6 cellular contexts compared by ENCODE assay signal in genomic region chr19:39362682-39363657, GRCh38. TPM values are rescaled to one million over a fixed set of nuclear protein-coding genes. Genes with fewer than 3 reads are reported as not detected.
DNase-seq lines count a peak whose midpoint lies in the region; ATAC-seq and TF ChIP-seq lines count a peak whose summit lies in the region.

No MANE protein-coding gene starts in this region.

- H3K18ac ChIP-seq in trophoblast cell (ENCODE audit: low read length), result no peak overlapping the region

- H4K91ac ChIP-seq in trophoblast cell (ENCODE audit: low read depth, low read length), result no peak overlapping the region

- H3K9me3 ChIP-seq in colonic mucosa (no peaks in the 10 kb centered on the region), trophoblast cell (ENCODE audit: insufficient read depth, low read depth, low read length) (no peaks in the 10 kb centered on the region)

- H3K4me1 ChIP-seq in colonic mucosa (no peaks in the 10 kb centered on the region), trophoblast cell (ENCODE audit: control insufficient read depth in 1 of 2, insufficient read depth in 2 of 2, low read length in 2 of 2) (peaks cover 5 to 7% of the 10 kb centered on the region in 2 experiments)

- no peak overlapping the region for H3K23ac ChIP-seq in trophoblast cell (ENCODE audit: low read length)

- no peak overlapping the region for H2AFZ ChIP-seq in trophoblast cell (ENCODE audit: insufficient read depth, low read length, poor library complexity)

- H3K4me2 ChIP-seq in trophoblast cell (ENCODE audit: low read length), result no peak overlapping the region

- ATAC-seq in left colon (no peak), HG02623 (IDR thresholded peaks at IDR 0.05; ENCODE audit: unreplicated experiment) (no peak)

- intact Hi-C loops in colonic mucosa (cut with DNase I) (no loop called here), left colon (cut with DNase I, micrococcal nuclease) (no loop called here)

- H2BK5ac ChIP-seq in trophoblast cell (ENCODE audit: low read depth, low read length, poor library complexity), result no peak overlapping the region

- no peak overlapping the region for H3K14ac ChIP-seq in trophoblast cell (ENCODE audit: low read length)

- H3K9ac ChIP-seq in colonic mucosa (ENCODE audit: low read depth in 2 of 2, low read length in 2 of 2) (peak overlapping the region; percentile 12 to 24), trophoblast cell (ENCODE audit: low read length) (no peak overlapping the region)

- H3K27ac ChIP-seq in colonic mucosa (no peak overlapping the region), trophoblast cell (ENCODE audit: low read depth, low read length) (peak overlapping the region; percentile 13)

- H3K4ac ChIP-seq in trophoblast cell (ENCODE audit: low read depth, low read length), result no peak overlapping the region

- TF ChIP-seq CTCF in colonic mucosa (IDR thresholded peaks at IDR 0.05), result no peak

- DNase-seq in HCEC 1CT (peak; percentile 63), colonic mucosa (no peak), trophoblast cell (no peak), left colon (no peak), NCI-H2029 (lab: John Stamatoyannopoulos, UW) (no peak)

- H3K27me3 ChIP-seq in colonic mucosa (no peaks in the 10 kb centered on the region), trophoblast cell (ENCODE audit: insufficient read depth, low read length) (no peaks in the 10 kb centered on the region)

- no peak overlapping the region for H4K8ac ChIP-seq in trophoblast cell (ENCODE audit: low read depth, low read length)

- H2BK12ac ChIP-seq in trophoblast cell (ENCODE audit: low read length), result no peak overlapping the region

- no CpG with 5 or more reads among the region's 6 CpGs for WGBS in trophoblast cell (ENCODE audit: extremely low coverage, insufficient coverage, insufficient read length)

- no peaks in the 10 kb centered on the region for H3K79me2 ChIP-seq in trophoblast cell (ENCODE audit: control insufficient read depth, insufficient read depth, low read length, poor library complexity)

- H3K79me1 ChIP-seq in trophoblast cell (ENCODE audit: low read length), result no peaks in the 10 kb centered on the region

- H4K12ac ChIP-seq in trophoblast cell (ENCODE audit: low read depth, low read length), result no peak overlapping the region

- H3K4me3 ChIP-seq in colonic mucosa, result no peak overlapping the region
- H3K4me3 ChIP-seq in trophoblast cell (ENCODE audit: low read depth, low read length), result no peak overlapping the region

- H3K36me3 ChIP-seq in colonic mucosa (peaks cover 7% of the 10 kb centered on the region), trophoblast cell (ENCODE audit: control insufficient read depth in 1 of 2, insufficient read depth in 2 of 2, low read length in 2 of 2) (peaks cover 35 to 54% of the 10 kb centered on the region in 2 experiments)

- H2AK5ac ChIP-seq in trophoblast cell (ENCODE audit: low read length), result no peak overlapping the region

- no peak overlapping the region for H2BK120ac ChIP-seq in trophoblast cell (ENCODE audit: insufficient read depth, low read length, poor library complexity)

RNA-seq across cellular contexts. Expression of gene SAMD4B, which starts 20.7 kb away (rescaled TPM):
- 10 to 100 TPM; 63.9 to 73.7 TPM for total RNA-seq in colonic mucosa
- 161 and 162 TPM in 2 replicates for polyA plus RNA-seq in trophoblast cell (2013)
- total RNA-seq in left colon, result 10 to 100 TPM; 65.2 to 72.2 TPM

RNA-seq across cellular contexts. Expression of gene GMFG, which starts 27.1 kb away (rescaled TPM):
- total RNA-seq in colonic mucosa, result 10 to 100 TPM in 1 of 2 donors, 1 to 10 TPM in 1; 8.7 to 12.7 TPM
- 0.55 and 0.79 TPM in 2 replicates for polyA plus RNA-seq in trophoblast cell (2013)
- 10 to 100 TPM in 1 of 2 donors, 1 to 10 TPM in 1; 7.0 to 17.8 TPM for total RNA-seq in left colon

RNA-seq across cellular contexts. Expression of gene PAF1, which starts 27.9 kb away (rescaled TPM):
- total RNA-seq in colonic mucosa, result 10 to 100 TPM; 31.9 to 41.6 TPM
- 56.3 and 56.7 TPM in 2 replicates for polyA plus RNA-seq in trophoblast cell (2013)
- total RNA-seq in left colon, result 10 to 100 TPM; 30.5 to 31.2 TPM

RNA-seq across cellular contexts. Expression of gene MED29, which starts 28.2 kb away (rescaled TPM):
- total RNA-seq in colonic mucosa (10 to 100 TPM; 22.8 to 37.5 TPM), left colon (10 to 100 TPM; 30.4 to 32.4 TPM)
- 19.0 and 22.7 TPM in 2 replicates for polyA plus RNA-seq in trophoblast cell (2013)

RNA-seq across cellular contexts. Expression of gene LRFN1, which starts 42.3 kb away (rescaled TPM):
- under 1 TPM; 0.25 to 0.29 TPM for total RNA-seq in colonic mucosa
- polyA plus RNA-seq in trophoblast cell (2013), result 2.1 and 2.7 TPM in 2 replicates
- under 1 TPM; 0.18 to 0.61 TPM for total RNA-seq in left colon
